Comparison of ENCODE assay signal across 8 cellular contexts in genomic region chr2:46499392-46499785, GRCh38.
DNase-seq lines count a peak whose midpoint lies in the region; TF ChIP-seq lines count a peak whose summit lies in the region.

No MANE protein-coding gene starts in this region.

- no peaks in the 10 kb centered on the region for H3K9me3 ChIP-seq in OCI-LY3 (ENCODE audit: insufficient read depth, low read length)
- no peaks in the 10 kb centered on the region for H3K9me3 ChIP-seq in endocrine pancreas (ENCODE audit: control insufficient read depth, low read length)

- no peak for TF ChIP-seq CTCF in AG10803 (conservative IDR thresholded peaks at IDR 0.05; ENCODE audit: low read length)
- TF ChIP-seq CTCF in OCI-LY3 (IDR thresholded peaks at IDR 0.05; ENCODE audit: low read depth, low read length): no peak
- TF ChIP-seq CTCF in nephron progenitor cell (IDR thresholded peaks at IDR 0.05): no peak

- no peaks in the 10 kb centered on the region for H3K36me3 ChIP-seq in OCI-LY3 (replicated peaks; ENCODE audit: low read depth, low read length)
- no peaks in the 10 kb centered on the region for H3K36me3 ChIP-seq in endocrine pancreas (ENCODE audit: control insufficient read depth, insufficient read depth, low read length)

- H3K4me1 ChIP-seq in OCI-LY3 (ENCODE audit: low read length) (peaks cover 25% of the 10 kb centered on the region), endocrine pancreas (ENCODE audit: control insufficient read depth, insufficient read depth, low read length) (no peaks in the 10 kb centered on the region)

- DNase-seq in AG10803 (ENCODE audit: low read depth): no peak
- DNase-seq in nephron progenitor cell: no peak
- DNase-seq in NCI-H2029 treated with DMSO at 0.1 percent for 48 hours (lab: John Stamatoyannopoulos, UW): no peak
- no peak for DNase-seq in NCI-H187 (lab: John Stamatoyannopoulos, UW)
- DNase-seq in NCI-H1092 treated with DMSO at 0.1 percent for 48 hours (lab: John Stamatoyannopoulos, UW): no peak
- DNase-seq in kidney glomerular epithelial cell (lab: John Stamatoyannopoulos, UW): no peak

- H2AFZ ChIP-seq in OCI-LY3 (ENCODE audit: low read depth, low read length): no peak overlapping the region

- H3K79me2 ChIP-seq in OCI-LY3 (ENCODE audit: low read length): no peaks in the 10 kb centered on the region

- H3K36me3 Mint-ChIP-seq in nephron progenitor cell (ENCODE audit: low read depth): no peaks in the 10 kb centered on the region

- no peak overlapping the region for H3K27ac Mint-ChIP-seq in nephron progenitor cell

- H3K9ac ChIP-seq in OCI-LY3 (ENCODE audit: low read length) (peak overlapping the region; percentile 94), endocrine pancreas (ENCODE audit: control insufficient read depth, insufficient read depth, low read length) (peak overlapping the region; percentile 42)

- H3K27ac ChIP-seq in OCI-LY3 (ENCODE audit: low read length): peak overlapping the region; percentile 65; the same call in 1 of the 2 replicates

- H3K4me2 ChIP-seq in OCI-LY3 (ENCODE audit: low read length): peak overlapping the region; percentile 94

- H3K4me1 Mint-ChIP-seq in nephron progenitor cell: peaks cover 24% of the 10 kb centered on the region

- no peaks in the 10 kb centered on the region for H3K9me3 Mint-ChIP-seq in nephron progenitor cell

- H3K4me3 Mint-ChIP-seq in nephron progenitor cell: peak overlapping the region; percentile 91

- peaks cover 49% of the 10 kb centered on the region for H3K27me3 Mint-ChIP-seq in nephron progenitor cell (ENCODE audit: low read depth, poor library complexity)

- no peaks in the 10 kb centered on the region for H4K20me1 ChIP-seq in OCI-LY3 (ENCODE audit: insufficient read depth, low read length)

- H3K27me3 ChIP-seq in OCI-LY3 (ENCODE audit: low read depth, low read length) (peaks cover 6% of the 10 kb centered on the region), endocrine pancreas (ENCODE audit: control insufficient read depth, insufficient read depth, low read length) (no peaks in the 10 kb centered on the region)

- H3K4me3 ChIP-seq in AG10803 (ENCODE audit: low read length) (peak overlapping the region; percentile 83), OCI-LY3 (ENCODE audit: low read length) (peak overlapping the region; percentile 94), endocrine pancreas (ENCODE audit: control insufficient read depth, insufficient read depth, low read length) (peak overlapping the region; percentile 74)
